19 cellular contexts compared by ENCODE assay signal in the genomic region with DNA sequence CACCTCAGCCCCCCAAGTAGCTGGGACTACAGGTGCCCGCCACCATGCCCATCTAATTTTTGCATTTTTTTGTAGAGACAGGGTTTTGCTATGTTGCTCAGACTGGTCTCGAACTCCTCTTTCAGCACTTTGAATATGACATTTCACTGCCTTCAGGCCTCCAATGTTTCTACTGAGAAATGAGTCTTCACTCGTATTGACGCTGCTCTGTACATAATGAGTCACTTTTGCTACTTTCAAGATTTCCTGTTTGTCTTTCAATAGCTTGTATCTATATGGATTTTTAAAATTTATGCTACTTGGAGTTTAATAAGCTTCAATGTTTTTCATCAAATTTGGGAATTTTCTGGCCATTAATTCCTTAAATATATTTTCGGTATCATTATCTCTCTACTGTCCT.
A peak's percentile ranks its signal among the peaks of the same experiment; 100 is the strongest.
DNase-seq lines count a peak whose midpoint lies in the region; ATAC-seq, FAIRE-seq and TF ChIP-seq lines count a peak whose summit lies in the region.
"Had no signal": no experiment of that assay in that cellular context is flagged by ENCODE, and none has a peak within 500 bp of the region (broad histone marks: within the 10 kb centered on the region; RNA-seq: fewer than 3 reads in every experiment).

No MANE protein-coding gene starts in this region.

- TF ChIP-seq POLR2A in A549 (IDR thresholded peaks at IDR 0.05; ENCODE audit: low read length): no peak

- CTCF ChIA-PET in A549 (lab: Yijun Ruan, JAX): no interaction called here

- no peak for TF ChIP-seq RAD21 in A549 (conservative IDR thresholded peaks at IDR 0.05 in 1 of 2, IDR thresholded peaks at IDR 0.05 in 1 of 2)

- H3K27me3 ChIP-seq in bronchial epithelial cell (ENCODE audit: control insufficient read depth, insufficient read depth, low read length): no peaks in the 10 kb centered on the region
- H3K27me3 ChIP-seq: BE2C had no signal

- TF ChIP-seq CTCF in A549 (IDR thresholded peaks at IDR 0.05) (no peak), bronchial epithelial cell (IDR thresholded peaks at IDR 0.05; ENCODE audit: insufficient read depth, low read length, severe bottlenecking) (no peak)

- FAIRE-seq in A549 (lab: Jason Lieb, UNC): no peak
- no peak for FAIRE-seq in bronchial epithelial cell (lab: Jason Lieb, UNC)
- no peak for FAIRE-seq in urothelium cell line (lab: Jason Lieb, UNC)
- FAIRE-seq: GM19239, H1 had no signal

- no peak overlapping the region for H3K4me3 ChIP-seq in A549
- H3K4me3 ChIP-seq in bronchial epithelial cell (ENCODE audit: low read depth, low read length): no peak overlapping the region

- ATAC-seq in A549 (no peak), GM19023 (IDR thresholded peaks at IDR 0.05; ENCODE audit: unreplicated experiment) (no peak), GM18502 (IDR thresholded peaks at IDR 0.05; ENCODE audit: poor library complexity, unreplicated experiment) (no peak)

- no peak for TF ChIP-seq EP300 in A549 (IDR thresholded peaks at IDR 0.05)

- no peak for DNase-seq in A549 (ENCODE audit: low read depth in 1 of 2, low spot score in 1 of 2)
- DNase-seq in ELR (ENCODE audit: low read depth): peak; percentile 44
- DNase-seq in bronchial epithelial cell (ENCODE audit: low read depth): peak; percentile 72
- peak; percentile 2 for DNase-seq in superior temporal gyrus (ENCODE audit: extremely low spot score)
- DNase-seq in urothelium cell line (ENCODE audit: low spot score): no peak
- DNase-seq: 8988T; BE2C; C1 segment of cervical spinal cord; CD4-positive, CD25-positive, alpha-beta regulatory T cell; CD8-positive, alpha-beta memory T cell; COR-L47; DMS 273 treated with DMSO at 0.1 percent for 48 hours; DMS79; GF-D8; H9 had no signal

- WGBS in A549 (ENCODE audit: missing lambda C conversion rate): 23% methylated on average over 5 of the region's 5 CpGs

- no peaks in the 10 kb centered on the region for H3K36me3 ChIP-seq in bronchial epithelial cell (ENCODE audit: control insufficient read depth, insufficient read depth, low read length)
- H3K36me3 ChIP-seq: BE2C had no signal

- no peaks in the 10 kb centered on the region for H3K4me1 ChIP-seq in A549
- H3K4me1 ChIP-seq: BE2C had no signal

- POLR2A ChIA-PET in A549 (lab: Yijun Ruan, JAX): no interaction called here

- H3K9me3 ChIP-seq in A549: no peaks in the 10 kb centered on the region
- H3K9me3 ChIP-seq: BE2C had no signal

- H3K4me2 ChIP-seq in A549: no peak overlapping the region

- H3K27ac ChIP-seq in A549: no peak overlapping the region

TF ChIP-seq in A549, 52 proteins besides CTCF, POLR2A, EP300 and RAD21:
- TF ChIP-seq FOSL2 (IDR thresholded peaks at IDR 0.05): no peak
- TF ChIP-seq FOSL2 (CRISPR knock-in tag; IDR thresholded peaks at IDR 0.05): 0 out of 2 replicates have a peak, but pooled peaks have one; percentile 23
- TF ChIP-seq ESRRA (IDR thresholded peaks at IDR 0.05; ENCODE audit: borderline replicate concordance, low read length): no peak
TF ChIP-seq in A549: peak in this region for 1.

Comparison
In these comparisons a context has a peak if more than half of its experiments do, and no peak if none do; other contexts are left out.
1. DNase-seq: peak in ELR (single experiment), bronchial epithelial cell (single experiment) and superior temporal gyrus (single experiment); none in A549 (0 of 2) and urothelium cell line (single experiment).